In the genomic region with DNA sequence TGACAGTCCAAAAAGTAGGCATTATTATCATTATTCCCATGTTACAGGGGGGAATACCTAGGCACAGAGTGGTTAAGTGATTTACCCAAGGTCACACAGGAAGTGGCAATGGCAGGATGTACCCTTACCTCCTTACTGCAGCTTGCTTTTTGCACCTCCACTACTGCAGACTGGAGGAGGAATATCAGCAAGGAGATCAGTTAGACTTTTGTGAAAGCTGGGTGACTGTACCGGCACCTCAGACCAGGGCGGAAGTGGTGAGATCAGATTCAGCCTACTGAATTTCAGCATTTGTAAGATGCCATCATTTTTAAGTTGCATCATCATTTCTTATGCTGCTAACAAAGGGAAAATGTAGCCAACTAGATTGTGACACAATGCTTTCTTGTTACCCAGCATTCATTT, we compare ENCODE assay signal across 8 cellular contexts. TPM values are rescaled to one million over a fixed set of nuclear protein-coding genes. Genes with fewer than 3 reads are reported as not detected.
DNase-seq lines count a peak whose midpoint lies in the region; ATAC-seq and TF ChIP-seq lines count a peak whose summit lies in the region.

No MANE protein-coding gene starts in this region.

- WGBS in esophagus muscularis mucosa, result 83% methylated on average over 2 of the region's 2 CpGs

- peaks cover 21% of the 10 kb centered on the region for H4K20me1 ChIP-seq in GM23338 (replicated peaks; ENCODE audit: insufficient read depth)

- POLR2A ChIA-PET in activated CD8-positive, alpha-beta T cell treated with anti-CD3 and anti-CD28 coated beads, Interleukin-2, amount 10 ng/mL, durations not matched to agents 7 days and 5 days (lab: Charles Lee), result interaction anchor here (1.2 kb wide), 1 partner anchor 139 kb away, joined by 3 read pairs; a partner anchor contains a TSS
- POLR2A ChIA-PET in A673 (lab: Charles Lee; ENCODE audit: low non-redundant PET), result no interaction called here

- H3K4me2 ChIP-seq in GM23338, result no peak overlapping the region

- peaks cover 46% of the 10 kb centered on the region for H3K36me3 Mint-ChIP-seq in activated CD8-positive, alpha-beta T cell treated with anti-CD3 and anti-CD28 coated beads, Interleukin-2, amount 10 ng/mL, durations not matched to agents 7 days and 5 days (ENCODE audit: low read depth)
- H3K36me3 Mint-ChIP-seq in GM23338 (ENCODE audit: low read depth), result peaks cover 3% of the 10 kb centered on the region; the same call in 1 of the 3 replicates

- H3K36me3 ChIP-seq in KOPT-K1 (ENCODE audit: insufficient read depth, low read length) (no peaks in the 10 kb centered on the region), esophagus muscularis mucosa (peaks cover 0 to 14% (median 7%) of the 10 kb centered on the region in 4 donors), A673 (ENCODE audit: insufficient read depth, low read length, poor library complexity, severe bottlenecking) (no peaks in the 10 kb centered on the region), GM23338 (ENCODE audit: insufficient read depth) (no peaks in the 10 kb centered on the region)

- CTCF ChIA-PET in activated CD8-positive, alpha-beta T cell treated with anti-CD3 and anti-CD28 coated beads, Interleukin-2, amount 10 ng/mL, durations not matched to agents 7 days and 5 days (lab: Charles Lee), result interaction anchor here (0.8 to 6.0 kb wide), 13 partner anchors 8 to 129 kb away, joined by 3 to 65 read pairs (median 7); no protein-coding TSS in a partner anchor
- CTCF ChIA-PET in A673 (lab: Charles Lee), result no interaction called here

- H3K27ac ChIP-seq in KOPT-K1 (ENCODE audit: low read depth, low read length, poor library complexity, severe bottlenecking) (peak overlapping the region; percentile 80), esophagus muscularis mucosa (replicated peaks in 1 of 4) (peak overlapping the region; percentile 60 to 99 (median 73)), A673 (ENCODE audit: low read depth, low read length, poor library complexity, severe bottlenecking) (no peak overlapping the region), GM23338 (ENCODE audit: low read depth) (no peak overlapping the region)

- DNase-seq in activated CD8-positive, alpha-beta T cell treated with anti-CD3 and anti-CD28 coated beads, Interleukin-2, amount 10 ng/mL, durations not matched to agents 7 days and 5 days, result peak; percentile 91
- DNase-seq in esophagus muscularis mucosa (ENCODE audit: extremely low spot score) (no peak), cerebellar cortex (ENCODE audit: low spot score) (no peak), A673 (ENCODE audit: low spot score) (no peak), GM23338 (ENCODE audit: low spot score) (no peak)
- peak; percentile 64 to 66 for DNase-seq in stimulated activated CD8-positive, alpha-beta memory T cell treated with anti-CD3 and anti-CD28 coated beads, Interleukin-15, amount 100 ng/mL, for 48 hours (ENCODE audit: low read depth in 2 of 2)

- intact Hi-C loops in esophagus muscularis mucosa (cut with DNase I), result loop anchor here (5.0 kb wide), 1 partner anchor 122 kb away; no protein-coding TSS in a partner anchor
- intact Hi-C loops in A673 (cut with micrococcal nuclease; ENCODE audit: unreplicated experiment), result no loop called here

- BruUV-seq in A673 (replicated peaks; lab: Mats Ljungman, UMichigan), result no TSS peak

- peaks cover 23% of the 10 kb centered on the region for H3K79me2 ChIP-seq in GM23338 (replicated peaks; ENCODE audit: insufficient read depth)

- 0 out of 2 replicates have a peak, but pooled peaks cover 6% of the 10 kb centered on the region for H3F3A ChIP-seq in GM23338 (replicated peaks; ENCODE audit: low read depth)

- no peaks in the 10 kb centered on the region for H3K9me2 ChIP-seq in GM23338 (ENCODE audit: insufficient read depth)

- TF ChIP-seq CTCF in esophagus muscularis mucosa (IDR thresholded peaks at IDR 0.05), result no peak
- TF ChIP-seq CTCF in A673 (conservative IDR thresholded peaks at IDR 0.05; ENCODE audit: low read depth, low read length), result no peak
- TF ChIP-seq CTCF in GM23338 (conservative IDR thresholded peaks at IDR 0.05; ENCODE audit: low read depth in 2 of 2), result no peak

- no peaks in the 10 kb centered on the region for H3K27me3 ChIP-seq in esophagus muscularis mucosa
- no peaks in the 10 kb centered on the region for H3K27me3 ChIP-seq in A673 (replicated peaks; ENCODE audit: insufficient read depth, low read depth, low read length, poor library complexity)
- H3K27me3 ChIP-seq in GM23338 (ENCODE audit: insufficient read depth), result peaks cover 22% of the 10 kb centered on the region

- H3K4me1 ChIP-seq in esophagus muscularis mucosa (peaks cover 33 to 79% (median 74%) of the 10 kb centered on the region in 4 donors), A673 (ENCODE audit: insufficient read depth, low read length, poor library complexity, severe bottlenecking) (peaks cover 11% of the 10 kb centered on the region), GM23338 (ENCODE audit: insufficient read depth) (peaks cover 7% of the 10 kb centered on the region; the same call in 1 of the 2 replicates)

- TF ChIP-seq POLR2A in esophagus muscularis mucosa (IDR thresholded peaks at IDR 0.05; ENCODE audit: low read depth), result no peak

- ATAC-seq in activated CD8-positive, alpha-beta T cell treated with anti-CD3 and anti-CD28 coated beads, Interleukin-2, amount 10 ng/mL, durations not matched to agents 7 days and 5 days, result peak; percentile 79
- ATAC-seq in HG03159 (IDR thresholded peaks at IDR 0.05; ENCODE audit: unreplicated experiment) (no peak), GM23338 (no peak)

- H2AFZ ChIP-seq in GM23338, result no peak overlapping the region

- TF ChIP-seq EP300 in esophagus muscularis mucosa (IDR thresholded peaks at IDR 0.05), result no peak

- peak overlapping the region; percentile 97 for H3K27ac Mint-ChIP-seq in activated CD8-positive, alpha-beta T cell treated with anti-CD3 and anti-CD28 coated beads, Interleukin-2, amount 10 ng/mL, durations not matched to agents 7 days and 5 days
- no peak overlapping the region for H3K27ac Mint-ChIP-seq in GM23338

- no peaks in the 10 kb centered on the region for H3K27me3 Mint-ChIP-seq in activated CD8-positive, alpha-beta T cell treated with anti-CD3 and anti-CD28 coated beads, Interleukin-2, amount 10 ng/mL, durations not matched to agents 7 days and 5 days (ENCODE audit: low read depth)
- peaks cover 25% of the 10 kb centered on the region for H3K27me3 Mint-ChIP-seq in GM23338 (ENCODE audit: insufficient read depth, low read depth, poor library complexity)

- peaks cover 83% of the 10 kb centered on the region for H3K4me1 Mint-ChIP-seq in activated CD8-positive, alpha-beta T cell treated with anti-CD3 and anti-CD28 coated beads, Interleukin-2, amount 10 ng/mL, durations not matched to agents 7 days and 5 days (ENCODE audit: low read depth)
- H3K4me1 Mint-ChIP-seq in GM23338, result peaks cover 12% of the 10 kb centered on the region

- no peaks in the 10 kb centered on the region for H3K9me3 Mint-ChIP-seq in activated CD8-positive, alpha-beta T cell treated with anti-CD3 and anti-CD28 coated beads, Interleukin-2, amount 10 ng/mL, durations not matched to agents 7 days and 5 days (ENCODE audit: insufficient read depth)
- no peaks in the 10 kb centered on the region for H3K9me3 Mint-ChIP-seq in GM23338

- H3K9me3 ChIP-seq in KOPT-K1 (ENCODE audit: insufficient read depth, low read length, poor library complexity, severe bottlenecking) (no peaks in the 10 kb centered on the region), esophagus muscularis mucosa (no peaks in the 10 kb centered on the region), A673 (ENCODE audit: low read depth, low read length, poor library complexity, severe bottlenecking) (no peaks in the 10 kb centered on the region)

- peak overlapping the region; percentile 64 for H3K4me3 Mint-ChIP-seq in activated CD8-positive, alpha-beta T cell treated with anti-CD3 and anti-CD28 coated beads, Interleukin-2, amount 10 ng/mL, durations not matched to agents 7 days and 5 days
- no peak overlapping the region for H3K4me3 Mint-ChIP-seq in GM23338

- H3K4me3 ChIP-seq in esophagus muscularis mucosa (no peak overlapping the region), A673 (ENCODE audit: low read depth, low read length, poor library complexity, severe bottlenecking) (no peak overlapping the region), GM23338 (no peak overlapping the region)

TF ChIP-seq in GM23338, 12 proteins besides CTCF, POLR2A, EP300 and RAD21 (continues in another document):
- TF ChIP-seq, protein P1, sequence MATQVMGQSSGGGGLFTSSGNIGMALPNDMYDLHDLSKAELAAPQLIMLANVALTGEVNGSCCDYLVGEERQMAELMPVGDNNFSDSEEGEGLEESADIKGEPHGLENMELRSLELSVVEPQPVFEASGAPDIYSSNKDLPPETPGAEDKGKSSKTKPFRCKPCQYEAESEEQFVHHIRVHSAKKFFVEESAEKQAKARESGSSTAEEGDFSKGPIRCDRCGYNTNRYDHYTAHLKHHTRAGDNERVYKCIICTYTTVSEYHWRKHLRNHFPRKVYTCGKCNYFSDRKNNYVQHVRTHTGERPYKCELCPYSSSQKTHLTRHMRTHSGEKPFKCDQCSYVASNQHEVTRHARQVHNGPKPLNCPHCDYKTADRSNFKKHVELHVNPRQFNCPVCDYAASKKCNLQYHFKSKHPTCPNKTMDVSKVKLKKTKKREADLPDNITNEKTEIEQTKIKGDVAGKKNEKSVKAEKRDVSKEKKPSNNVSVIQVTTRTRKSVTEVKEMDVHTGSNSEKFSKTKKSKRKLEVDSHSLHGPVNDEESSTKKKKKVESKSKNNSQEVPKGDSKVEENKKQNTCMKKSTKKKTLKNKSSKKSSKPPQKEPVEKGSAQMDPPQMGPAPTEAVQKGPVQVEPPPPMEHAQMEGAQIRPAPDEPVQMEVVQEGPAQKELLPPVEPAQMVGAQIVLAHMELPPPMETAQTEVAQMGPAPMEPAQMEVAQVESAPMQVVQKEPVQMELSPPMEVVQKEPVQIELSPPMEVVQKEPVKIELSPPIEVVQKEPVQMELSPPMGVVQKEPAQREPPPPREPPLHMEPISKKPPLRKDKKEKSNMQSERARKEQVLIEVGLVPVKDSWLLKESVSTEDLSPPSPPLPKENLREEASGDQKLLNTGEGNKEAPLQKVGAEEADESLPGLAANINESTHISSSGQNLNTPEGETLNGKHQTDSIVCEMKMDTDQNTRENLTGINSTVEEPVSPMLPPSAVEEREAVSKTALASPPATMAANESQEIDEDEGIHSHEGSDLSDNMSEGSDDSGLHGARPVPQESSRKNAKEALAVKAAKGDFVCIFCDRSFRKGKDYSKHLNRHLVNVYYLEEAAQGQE (IDR thresholded peaks at IDR 0.05; ENCODE audit: unreplicated experiment), result no peak
- TF ChIP-seq STAT1 (IDR thresholded peaks at IDR 0.05; ENCODE audit: unreplicated experiment) (no peak), POLR2AphosphoS5 (IDR thresholded peaks at IDR 0.05; ENCODE audit: low read depth) (no peak), EZH2phosphoT487 (IDR thresholded peaks at IDR 0.05; ENCODE audit: unreplicated experiment) (no peak), ZNF114 (CRISPR knock-in tag; IDR thresholded peaks at IDR 0.05) (no peak), EZH2 (IDR thresholded peaks at IDR 0.05; ENCODE audit: low read depth, unreplicated experiment) (no peak)

RNA-seq across cellular contexts. Expression of a gene that starts 4.5 kb away (rescaled TPM):
- 10 to 100 TPM; 52.9 to 66.2 TPM for total RNA-seq in activated CD8-positive, alpha-beta T cell treated with anti-CD3 and anti-CD28 coated beads, Interleukin-2, amount 10 ng/mL, durations not matched to agents 7 days and 5 days
- total RNA-seq in esophagus muscularis mucosa (100 to 1,000 TPM; 107 to 231 (median 201) TPM), A673 (2021) (22.6 and 31.9 TPM in 2 replicates)
- 6.3 and 14.8 TPM in 2 replicates for total RNA-seq in GM23338 (2014; rRNA removed; shearing (Covaris generic))
- polyA plus RNA-seq in GM23338 (2016; fragmentation: Nextera tagmentation; extraction: Ambion mirVana), result 4.8 and 7.4 TPM in 2 replicates

Comparison
In these comparisons a context has a peak if more than half of its experiments do, and no peak if none do; other contexts are left out.
1. H3K27ac ChIP-seq: peak in KOPT-K1 (single experiment) and esophagus muscularis mucosa (4 of 4); none in A673 (single experiment) and GM23338 (single experiment).
2. DNase-seq: peak in activated CD8-positive, alpha-beta T cell treated with anti-CD3 and anti-CD28 coated beads, Interleukin-2, amount 10 ng/mL, durations not matched to agents 7 days and 5 days (single experiment) and stimulated activated CD8-positive, alpha-beta memory T cell treated with anti-CD3 and anti-CD28 coated beads, Interleukin-15, amount 100 ng/mL, for 48 hours (2 of 2); none in esophagus muscularis mucosa (single experiment), cerebellar cortex (single experiment), A673 (single experiment) and GM23338 (single experiment).